ENCODE assay signal across 8 cellular contexts in genomic region chr7:27115161-27116018, GRCh38. TPM values are rescaled to one million over a fixed set of nuclear protein-coding genes. Genes with fewer than 3 reads are reported as not detected.
DNase-seq lines count a peak whose midpoint lies in the region; ATAC-seq and TF ChIP-seq lines count a peak whose summit lies in the region.
"Had no signal": no experiment of that assay in that cellular context is flagged by ENCODE, and none has a peak within 500 bp of the region (broad histone marks: within the 10 kb centered on the region; RNA-seq: fewer than 3 reads in every experiment).

No MANE protein-coding gene starts in this region.

- peak overlapping the region; percentile 89 for H3K27ac ChIP-seq in upper lobe of right lung

- ATAC-seq in upper lobe of right lung (no peak), HG02798 (IDR thresholded peaks at IDR 0.05; ENCODE audit: poor library complexity, unreplicated experiment) (no peak)

- H3K4me1 ChIP-seq in upper lobe of right lung: peaks cover 9% of the 10 kb centered on the region

- H3K27me3 ChIP-seq in kidney epithelial cell (ENCODE audit: control insufficient read depth, insufficient read depth, low read length) (no peaks in the 10 kb centered on the region), upper lobe of right lung (no peaks in the 10 kb centered on the region)
- H3K27me3 ChIP-seq: SJCRH30 had no signal

- H3K9me3 ChIP-seq in upper lobe of right lung: no peaks in the 10 kb centered on the region
- H3K9me3 ChIP-seq: SJCRH30 had no signal

- H3K36me3 ChIP-seq in kidney epithelial cell (ENCODE audit: control insufficient read depth, insufficient read depth, low read length): peaks cover 3% of the 10 kb centered on the region
- H3K36me3 ChIP-seq in upper lobe of right lung: no peaks in the 10 kb centered on the region

- peak overlapping the region; percentile 74 for H3K4me3 ChIP-seq in kidney epithelial cell (ENCODE audit: low read depth, low read length)
- H3K4me3 ChIP-seq in upper lobe of right lung: peak overlapping the region; percentile 65

- intact Hi-C loops in upper lobe of right lung (cut with DNase I): no loop called here

- DNase-seq in activated CD8-positive, alpha-beta memory T cell treated with anti-CD3 and anti-CD28 coated beads, Interleukin-2, amount 50 U/mL, for 48 hours: peak; percentile 25
- no peak for DNase-seq in activated CD8-positive, alpha-beta memory T cell treated with anti-CD3 and anti-CD28 coated beads for 24 hours
- DNase-seq in kidney epithelial cell (ENCODE audit: low read depth) (peak; percentile 76), upper lobe of right lung (no peak), NCI-H128 (lab: John Stamatoyannopoulos, UW; ENCODE audit: unreplicated experiment) (no peak)
- DNase-seq: naive B cell, SJCRH30 had no signal

- TF ChIP-seq CTCF in kidney epithelial cell (IDR thresholded peaks at IDR 0.05; ENCODE audit: insufficient read depth, low read length, poor library complexity, severe bottlenecking): no peak
- TF ChIP-seq CTCF in upper lobe of right lung (IDR thresholded peaks at IDR 0.05): no peak

RNA-seq across cellular contexts. Expression of gene HOXA2, which starts 12.9 kb away (rescaled TPM):
- total RNA-seq in kidney epithelial cell (0.34 and 1.1 TPM in 2 replicates), upper lobe of right lung (2.1 TPM)

RNA-seq across cellular contexts. Expression of gene HOXA4, which starts 15.2 kb away (rescaled TPM):
- 4.5 and 7.4 TPM in 2 replicates for total RNA-seq in kidney epithelial cell
- total RNA-seq in upper lobe of right lung: 7.1 TPM

RNA-seq across cellular contexts. Expression of gene HOXA1, which starts 19.6 kb away (rescaled TPM):
- total RNA-seq in kidney epithelial cell: 2.8 and 4.3 TPM in 2 replicates
- 0.75 TPM for total RNA-seq in upper lobe of right lung

RNA-seq across cellular contexts. Expression of gene HOXA5, which starts 28.1 kb away (rescaled TPM):
- total RNA-seq in kidney epithelial cell: 18.8 and 19.1 TPM in 2 replicates
- total RNA-seq in upper lobe of right lung: 16.0 TPM

RNA-seq across cellular contexts. Expression of gene HOXA6, which starts 32.2 kb away (rescaled TPM):
- total RNA-seq in kidney epithelial cell (4.8 and 10.5 TPM in 2 replicates), upper lobe of right lung (6.5 TPM)

Comparison
In these comparisons a context has a peak if more than half of its experiments do, and no peak if none do; other contexts are left out.
1. DNase-seq: peak in activated CD8-positive, alpha-beta memory T cell treated with anti-CD3 and anti-CD28 coated beads, Interleukin-2, amount 50 U/mL, for 48 hours (single experiment) and kidney epithelial cell (single experiment); none in activated CD8-positive, alpha-beta memory T cell treated with anti-CD3 and anti-CD28 coated beads for 24 hours (single experiment), upper lobe of right lung (single experiment) and NCI-H128 (single experiment).